Comparison of ENCODE assay signal across 10 cellular contexts in the genomic region with DNA sequence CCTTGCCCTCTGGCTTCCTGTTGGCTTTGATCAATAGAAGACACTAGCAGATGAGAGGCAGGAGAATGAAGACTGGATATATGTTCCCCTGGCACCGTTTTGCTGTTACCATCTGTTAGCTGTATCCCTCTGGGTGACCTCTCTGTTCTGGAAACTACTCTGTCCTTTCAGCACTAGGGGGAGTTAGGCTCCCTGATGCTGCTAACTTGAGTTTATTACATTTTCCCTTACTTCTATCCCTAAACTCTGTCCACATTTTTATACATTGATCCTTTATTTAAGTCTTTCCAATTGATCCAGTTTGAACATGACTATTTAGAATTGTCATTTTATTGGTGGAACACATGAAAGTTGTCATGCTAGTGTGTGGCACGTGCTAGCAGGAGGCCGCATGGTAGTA.
DNase-seq lines count a peak whose midpoint lies in the region; ATAC-seq and TF ChIP-seq lines count a peak whose summit lies in the region.
"Had no signal": no experiment of that assay in that cellular context is flagged by ENCODE, and none has a peak within 500 bp of the region (broad histone marks: within the 10 kb centered on the region; RNA-seq: fewer than 3 reads in every experiment).

No MANE protein-coding gene starts in this region.

- DNase-seq in DMS53 (lab: John Stamatoyannopoulos, UW) (peak; percentile 8), Kasumi-1 (lab: John Stamatoyannopoulos, UW) (peak; percentile 35 to 55), astrocyte of the hippocampus (ENCODE audit: low read depth, low spot score) (peak; percentile 17), lung microvascular endothelial cell (ENCODE audit: low read depth in 2 of 2) (peak; percentile 25 to 39), lower leg skin (ENCODE audit: low spot score in 2 of 2) (no peak)
- DNase-seq in activated T-cell treated with anti-CD3 and anti-CD28 coated beads, Interleukin-2, amount 50 U/mL, for 1 hour = no peak
- DNase-seq: NCI-H510A treated with DMSO at 0.1 percent for 48 hours had no signal

- TF ChIP-seq CTCF in lower leg skin (IDR thresholded peaks at IDR 0.05) = no peak

- no peak for ATAC-seq in HG02884 (IDR thresholded peaks at IDR 0.05; ENCODE audit: unreplicated experiment)
- no peak for ATAC-seq in GM21381 (IDR thresholded peaks at IDR 0.05; ENCODE audit: unreplicated experiment)
- ATAC-seq: gastroesophageal sphincter had no signal

- TF ChIP-seq POLR2A in lower leg skin (IDR thresholded peaks at IDR 0.05) = no peak

- intact Hi-C loops in lower leg skin (cut with DNase I; ENCODE audit: low total_unique reads) = no loop called here

- 70 to 71% methylated on average over 3 of the region's 3 CpGs for WGBS in lower leg skin, 2 donors

- H3K4me3 ChIP-seq in lower leg skin (ENCODE audit: low read depth, poor library complexity, severe bottlenecking) = no peak overlapping the region
- H3K4me3 ChIP-seq: gastroesophageal sphincter had no signal

Comparison
In these comparisons a context has a peak if more than half of its experiments do, and no peak if none do; other contexts are left out.
1. DNase-seq: peak in DMS53 (single experiment), Kasumi-1 (2 of 2), astrocyte of the hippocampus (single experiment) and lung microvascular endothelial cell (2 of 2); none in lower leg skin (0 of 2) and activated T-cell treated with anti-CD3 and anti-CD28 coated beads, Interleukin-2, amount 50 U/mL, for 1 hour (single experiment).